Comparison of ENCODE assay signal across 1 cellular context in genomic region chr18:26575865-26576217, GRCh38.
TF ChIP-seq lines count a peak whose summit lies in the region.

No MANE protein-coding gene starts in this region.

TF ChIP-seq in IMR-90, 13 proteins besides CTCF, POLR2A, EP300 and RAD21:
- TF ChIP-seq USF2 (IDR thresholded peaks at IDR 0.05; ENCODE audit: low read depth, low read length), result no peak
- TF ChIP-seq RFX5 (IDR thresholded peaks at IDR 0.05; ENCODE audit: low read depth, low read length), result no peak
TF ChIP-seq in IMR-90: peak in this region for 0.
